2 cellular contexts compared by ENCODE assay signal in genomic region chr1:20483098-20483832, GRCh38.
TF ChIP-seq lines count a peak whose summit lies in the region.

No MANE protein-coding gene starts in this region.

TF ChIP-seq in A549, 52 proteins besides CTCF, POLR2A, EP300 and RAD21:
- TF ChIP-seq CEBPB (IDR thresholded peaks at IDR 0.05) (peak; percentile 66 to 85; a peak in 3 of 4 replicates), TP53 (CRISPR knock-in tag; IDR thresholded peaks at IDR 0.05) (no peak), NFE2L2 (conservative IDR thresholded peaks at IDR 0.05; ENCODE audit: low read length) (no peak)

TF ChIP-seq in H1, 55 proteins besides CTCF, POLR2A, EP300 and RAD21:
- TF ChIP-seq NRF1 (IDR thresholded peaks at IDR 0.05; ENCODE audit: low read depth, low read length) (no peak), CEBPB (IDR thresholded peaks at IDR 0.05; ENCODE audit: low read depth, low read length) (peak; percentile 93)
